In the genomic region with DNA sequence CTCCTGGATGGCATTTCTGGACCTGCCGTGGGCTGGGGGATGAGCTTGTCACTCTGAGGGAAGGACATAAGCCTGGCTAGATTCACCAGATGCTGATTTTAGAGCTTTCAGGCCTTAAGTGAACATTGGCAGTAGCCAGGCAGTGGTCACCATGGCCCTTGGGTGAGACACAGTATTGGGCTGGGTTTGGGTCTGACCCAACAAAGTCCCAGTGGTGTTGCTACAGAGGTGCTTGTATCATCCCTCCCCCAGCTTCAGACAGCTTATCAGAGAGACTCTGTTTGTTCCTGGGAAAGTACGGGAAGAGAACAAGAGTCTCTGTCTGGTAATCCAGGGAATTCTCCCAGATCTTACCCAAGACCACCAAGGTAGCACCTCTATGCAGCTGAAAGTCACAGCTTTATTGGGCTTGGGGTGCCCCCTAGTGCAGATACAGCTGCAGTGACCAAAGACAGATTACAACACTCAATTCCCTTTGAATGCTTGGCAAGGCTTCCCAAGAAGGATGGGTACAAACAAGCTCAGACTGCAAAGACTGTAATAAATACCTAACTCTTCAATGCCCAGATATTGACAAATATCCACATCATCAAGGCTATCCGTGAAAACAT, we compare ENCODE assay signal across 8 cellular contexts. TPM values are rescaled to one million over a fixed set of nuclear protein-coding genes. Genes with fewer than 3 reads are reported as not detected.
A peak's percentile ranks its signal among the peaks of the same experiment; 100 is the strongest.
DNase-seq lines count a peak whose midpoint lies in the region; ATAC-seq, FAIRE-seq and TF ChIP-seq lines count a peak whose summit lies in the region.

No MANE protein-coding gene starts in this region.

- H3K27ac ChIP-seq in A673 (ENCODE audit: low read depth, low read length, poor library complexity, severe bottlenecking): no peak overlapping the region

- intact Hi-C loops in A673 (cut with micrococcal nuclease; ENCODE audit: unreplicated experiment) (loop anchor here (1.0 to 5.0 kb wide), 3 partner anchors 58 to 481 kb away; no protein-coding TSS in a partner anchor), Right ventricle myocardium superior (cut with DNase I) (loop anchor here (5.0 to 10.0 kb wide), 2 partner anchors 36 to 59 kb away; no protein-coding TSS in a partner anchor)
- intact Hi-C loops in activated T-helper 1 cell treated with anti-CD3 and anti-CD28 coated beads, Interleukin-12 subunit alpha, Interleukin-12 subunit beta, Interleukin-2, Interleukin-4 antibody, amounts not matched to agents 30 ng/mL and 10 ng/mL and 1 ng/mL, durations not matched to agents 14 hours and 24 hours and 36 hours (cut with micrococcal nuclease): loop anchor here (1.0 to 10.0 kb wide), 3 partner anchors 38 to 479 kb away; no protein-coding TSS in a partner anchor

- H3K4me3 ChIP-seq in A673 (ENCODE audit: low read depth, low read length, poor library complexity, severe bottlenecking): no peak overlapping the region

- H3K4me1 Mint-ChIP-seq in activated T-helper 1 cell treated with anti-CD3 and anti-CD28 coated beads, Interleukin-12 subunit alpha, Interleukin-12 subunit beta, Interleukin-2, Interleukin-4 antibody, amounts not matched to agents 30 ng/mL and 10 ng/mL and 1 ng/mL, durations not matched to agents 14 hours and 24 hours and 36 hours (ENCODE audit: low read depth): no peaks in the 10 kb centered on the region

- no peak overlapping the region for H3K4me3 Mint-ChIP-seq in activated T-helper 1 cell treated with anti-CD3 and anti-CD28 coated beads, Interleukin-12 subunit alpha, Interleukin-12 subunit beta, Interleukin-2, Interleukin-4 antibody, amounts not matched to agents 30 ng/mL and 10 ng/mL and 1 ng/mL, durations not matched to agents 14 hours and 24 hours and 36 hours

- H3K27me3 ChIP-seq in A673 (replicated peaks; ENCODE audit: insufficient read depth, low read depth, low read length, poor library complexity): peaks cover 20% of the 10 kb centered on the region

- H3K9me3 Mint-ChIP-seq in activated T-helper 1 cell treated with anti-CD3 and anti-CD28 coated beads, Interleukin-12 subunit alpha, Interleukin-12 subunit beta, Interleukin-2, Interleukin-4 antibody, amounts not matched to agents 30 ng/mL and 10 ng/mL and 1 ng/mL, durations not matched to agents 14 hours and 24 hours and 36 hours: no peaks in the 10 kb centered on the region

- DNase-seq in A673 (ENCODE audit: low spot score): peak; percentile 69
- no peak for DNase-seq in GM12891 (ENCODE audit: insufficient read length, low spot score)
- peak; percentile 47 for DNase-seq in NCI-H748 (lab: John Stamatoyannopoulos, UW; ENCODE audit: unreplicated experiment)
- peak; percentile 28 for DNase-seq in activated T-helper 1 cell treated with anti-CD3 and anti-CD28 coated beads, Interleukin-12 subunit alpha, Interleukin-12 subunit beta, Interleukin-2, Interleukin-4 antibody, amounts not matched to agents 30 ng/mL and 10 ng/mL and 1 ng/mL, durations not matched to agents 14 hours and 24 hours and 36 hours (ENCODE audit: low spot score)
- DNase-seq in Right ventricle myocardium superior: no peak
- peak; percentile 35 for DNase-seq in stimulated activated CD4-positive, alpha-beta T cell treated with anti-CD3 and anti-CD28 coated beads, Interleukin-4, amount 100 ng/mL, for 1 hour
- DNase-seq in cerebellar nuclear complex (lab: John Stamatoyannopoulos, UW): no peak

- TF ChIP-seq CTCF in A673 (conservative IDR thresholded peaks at IDR 0.05; ENCODE audit: low read depth, low read length): peak; percentile 76

- peak; percentile 82 for FAIRE-seq in GM12891 (lab: Jason Lieb, UNC)

- ATAC-seq in Right ventricle myocardium superior (ENCODE audit: poor library complexity) (peak; percentile 79), HG03457 (IDR thresholded peaks at IDR 0.05; ENCODE audit: unreplicated experiment) (no peak)

- H3K27ac Mint-ChIP-seq in activated T-helper 1 cell treated with anti-CD3 and anti-CD28 coated beads, Interleukin-12 subunit alpha, Interleukin-12 subunit beta, Interleukin-2, Interleukin-4 antibody, amounts not matched to agents 30 ng/mL and 10 ng/mL and 1 ng/mL, durations not matched to agents 14 hours and 24 hours and 36 hours: no peak overlapping the region

- BruUV-seq in A673 (replicated peaks; lab: Mats Ljungman, UMichigan): no TSS peak

- CTCF ChIA-PET in A673 (lab: Charles Lee): interaction anchor here (0.6 to 1.5 kb wide), 4 partner anchors 38 to 558 kb away, joined by 4 to 10 read pairs (median 5); no protein-coding TSS in a partner anchor

- H3K36me3 ChIP-seq in A673 (ENCODE audit: insufficient read depth, low read length, poor library complexity, severe bottlenecking): no peaks in the 10 kb centered on the region

- no peaks in the 10 kb centered on the region for H3K9me3 ChIP-seq in A673 (ENCODE audit: low read depth, low read length, poor library complexity, severe bottlenecking)

- POLR2A ChIA-PET in A673 (lab: Charles Lee; ENCODE audit: low non-redundant PET): no interaction called here

- no peaks in the 10 kb centered on the region for H3K36me3 Mint-ChIP-seq in activated T-helper 1 cell treated with anti-CD3 and anti-CD28 coated beads, Interleukin-12 subunit alpha, Interleukin-12 subunit beta, Interleukin-2, Interleukin-4 antibody, amounts not matched to agents 30 ng/mL and 10 ng/mL and 1 ng/mL, durations not matched to agents 14 hours and 24 hours and 36 hours (ENCODE audit: low read depth)

- no peaks in the 10 kb centered on the region for H3K4me1 ChIP-seq in A673 (ENCODE audit: insufficient read depth, low read length, poor library complexity, severe bottlenecking)

- peaks cover 31% of the 10 kb centered on the region for H3K27me3 Mint-ChIP-seq in activated T-helper 1 cell treated with anti-CD3 and anti-CD28 coated beads, Interleukin-12 subunit alpha, Interleukin-12 subunit beta, Interleukin-2, Interleukin-4 antibody, amounts not matched to agents 30 ng/mL and 10 ng/mL and 1 ng/mL, durations not matched to agents 14 hours and 24 hours and 36 hours (ENCODE audit: insufficient read depth)

- TF ChIP-seq POLR2A in GM12891 (IDR thresholded peaks at IDR 0.05; ENCODE audit: low read depth, low read length): no peak

TF ChIP-seq in GM12891, 5 proteins besides CTCF, POLR2A, EP300 and RAD21:
- no peak for TF ChIP-seq POU2F2 (IDR thresholded peaks at IDR 0.05; ENCODE audit: low read depth, low read length)

RNA-seq across cellular contexts. Expression of gene RUVBL1, which starts 9.8 kb away (rescaled TPM):
- total RNA-seq in A673 (2021) (153 and 156 TPM in 2 replicates), Right ventricle myocardium superior (21.0 TPM)
- 72.8 TPM for polyA plus RNA-seq in GM12891 (2012; ENCODE audit: low read depth, missing spikeins)
- 135 and 137 TPM in 2 replicates for total RNA-seq in activated T-helper 1 cell treated with anti-CD3 and anti-CD28 coated beads, Interleukin-12 subunit alpha, Interleukin-12 subunit beta, Interleukin-2, Interleukin-4 antibody, amounts not matched to agents 30 ng/mL and 10 ng/mL and 1 ng/mL, durations not matched to agents 14 hours and 24 hours and 36 hours

RNA-seq across cellular contexts. Expression of gene EEFSEC, which starts 19.9 kb away (rescaled TPM):
- total RNA-seq in A673 (2021): 19.7 and 23.2 TPM in 2 replicates
- polyA plus RNA-seq in GM12891 (2012; ENCODE audit: low read depth, missing spikeins): 13.7 TPM
- 18.7 and 19.5 TPM in 2 replicates for total RNA-seq in activated T-helper 1 cell treated with anti-CD3 and anti-CD28 coated beads, Interleukin-12 subunit alpha, Interleukin-12 subunit beta, Interleukin-2, Interleukin-4 antibody, amounts not matched to agents 30 ng/mL and 10 ng/mL and 1 ng/mL, durations not matched to agents 14 hours and 24 hours and 36 hours
- 16.9 TPM for total RNA-seq in Right ventricle myocardium superior

Comparison
In these comparisons a context has a peak if more than half of its experiments do, and no peak if none do; other contexts are left out.
1. DNase-seq: peak in A673 (single experiment), NCI-H748 (single experiment), activated T-helper 1 cell treated with anti-CD3 and anti-CD28 coated beads, Interleukin-12 subunit alpha, Interleukin-12 subunit beta, Interleukin-2, Interleukin-4 antibody, amounts not matched to agents 30 ng/mL and 10 ng/mL and 1 ng/mL, durations not matched to agents 14 hours and 24 hours and 36 hours (single experiment) and stimulated activated CD4-positive, alpha-beta T cell treated with anti-CD3 and anti-CD28 coated beads, Interleukin-4, amount 100 ng/mL, for 1 hour (single experiment); none in GM12891 (single experiment), Right ventricle myocardium superior (single experiment) and cerebellar nuclear complex (0 of 2).